ENCODE assay signal across 16 cellular contexts in genomic region chr13:58994077-58994476, GRCh38.
DNase-seq lines count a peak whose midpoint lies in the region; ATAC-seq and TF ChIP-seq lines count a peak whose summit lies in the region.
"Had no signal": no experiment of that assay in that cellular context is flagged by ENCODE, and none has a peak within 500 bp of the region (broad histone marks: within the 10 kb centered on the region; RNA-seq: fewer than 3 reads in every experiment).

No MANE protein-coding gene starts in this region.

- H2AFZ ChIP-seq in SK-N-SH (ENCODE audit: low read depth) (no peak overlapping the region), smooth muscle cell (ENCODE audit: low read depth) (peak overlapping the region; percentile 22)

- H3K4me3 ChIP-seq in SK-N-SH (ENCODE audit: low read depth in 2 of 2, low read length in 1 of 2) (no peak overlapping the region), smooth muscle cell (no peak overlapping the region), testis (no peak overlapping the region)
- H3K4me3 ChIP-seq: A549, HAP-1 had no signal

- H3K79me2 ChIP-seq in SK-N-SH (ENCODE audit: insufficient read depth) = no peaks in the 10 kb centered on the region
- H3K79me2 ChIP-seq in smooth muscle cell (ENCODE audit: low read depth) = no peaks in the 10 kb centered on the region

- intact Hi-C loops in testis (cut with DNase I; ENCODE audit: low total_unique reads) = no loop called here

- H3K27ac ChIP-seq in SK-N-SH (ENCODE audit: low read depth in 2 of 2, low read length in 1 of 2) = no peak overlapping the region
- H3K27ac ChIP-seq in smooth muscle cell (ENCODE audit: low read depth) = peak overlapping the region; percentile 54
- H3K27ac ChIP-seq in testis = no peak overlapping the region
- H3K27ac ChIP-seq: 22Rv1, A549 had no signal

- no peaks in the 10 kb centered on the region for H3K9me2 ChIP-seq in SK-N-SH

- WGBS in SK-N-SH (ENCODE audit: low lambda C conversion rate) = 55% methylated on average over 4 of the region's 4 CpGs
- WGBS in smooth muscle cell (ENCODE audit: low lambda C conversion rate) = 75% methylated on average over 4 of the region's 4 CpGs
- 80 to 84% methylated on average over 4 of the region's 4 CpGs for WGBS in testis, 2 donors

- H4K20me1 ChIP-seq in SK-N-SH (ENCODE audit: insufficient read depth) = no peaks in the 10 kb centered on the region
- H4K20me1 ChIP-seq in smooth muscle cell (ENCODE audit: low read depth) = no peaks in the 10 kb centered on the region

- H3K9me3 ChIP-seq in SK-N-SH = no peaks in the 10 kb centered on the region
- no peaks in the 10 kb centered on the region for H3K9me3 ChIP-seq in smooth muscle cell (replicated peaks; ENCODE audit: low read depth)
- H3K9me3 ChIP-seq in testis = no peaks in the 10 kb centered on the region
- H3K9me3 ChIP-seq: A549, HAP-1 had no signal

- no peak for TF ChIP-seq RAD21 in SK-N-SH (IDR thresholded peaks at IDR 0.05; ENCODE audit: low read length)

- H3K27me3 ChIP-seq in SK-N-SH (ENCODE audit: insufficient read depth) (no peaks in the 10 kb centered on the region), smooth muscle cell (ENCODE audit: low read depth) (no peaks in the 10 kb centered on the region), testis (no peaks in the 10 kb centered on the region)

- H3K36me3 ChIP-seq in SK-N-SH (replicated peaks in 1 of 2; ENCODE audit: control insufficient read depth in 1 of 2, insufficient read depth in 2 of 2, low read length in 1 of 2) = no peaks in the 10 kb centered on the region
- no peaks in the 10 kb centered on the region for H3K36me3 ChIP-seq in smooth muscle cell (ENCODE audit: low read depth)
- no peaks in the 10 kb centered on the region for H3K36me3 ChIP-seq in testis (ENCODE audit: low read depth, missing control alignments)
- H3K36me3 ChIP-seq: HAP-1 had no signal

- no peak for TF ChIP-seq POLR2A in testis (IDR thresholded peaks at IDR 0.05)

- POLR2A ChIA-PET in SK-N-SH (lab: Yijun Ruan, JAX) = no interaction called here

- DNase-seq in SK-N-SH (peak; percentile 7), RPMI7951 (ENCODE audit: low read depth) (peak; percentile 20), epidermal melanocyte (ENCODE audit: insufficient read length, low spot score) (peak; percentile 37), smooth muscle cell (lab: John Stamatoyannopoulos, UW; ENCODE audit: unreplicated experiment) (no peak), testis (no peak), COLO668 (lab: John Stamatoyannopoulos, UW; ENCODE audit: unreplicated experiment) (no peak)
- DNase-seq in stimulated activated CD4-positive, alpha-beta T cell treated with anti-CD3 and anti-CD28 coated beads, Interleukin-1b, Interleukin-23, amount 100 ng/mL, for 48 hours = no peak
- DNase-seq: C1 segment of cervical spinal cord; CD4-positive, CD25-positive, alpha-beta regulatory T cell; CD8-positive, alpha-beta memory T cell; DMS79 treated with DMSO at 0.1 percent for 48 hours; GF-D8 had no signal

- no peak for ATAC-seq in SK-N-SH treated with all-trans-retinoic acid at 6 μM for 48 hours
- ATAC-seq: A549 had no signal

- TF ChIP-seq EP300 in SK-N-SH (IDR thresholded peaks at IDR 0.05; ENCODE audit: borderline replicate concordance in 1 of 2, low read depth in 1 of 2, low read length in 1 of 2) = no peak

- no peak overlapping the region for H3K9ac ChIP-seq in SK-N-SH
- H3K9ac ChIP-seq in smooth muscle cell (ENCODE audit: low read depth) = no peak overlapping the region

- CTCF ChIA-PET in SK-N-SH (lab: Yijun Ruan, JAX) = interaction anchor here (1.6 kb wide), 1 partner anchor 1361 kb away, joined by 5 read pairs; no protein-coding TSS in a partner anchor

- TF ChIP-seq CTCF in SK-N-SH (IDR thresholded peaks at IDR 0.05) (no peak), smooth muscle cell (IDR thresholded peaks at IDR 0.05; ENCODE audit: borderline replicate concordance, insufficient read depth, poor library complexity, severe bottlenecking) (no peak), testis (IDR thresholded peaks at IDR 0.05) (no peak)

- H3K4me1 ChIP-seq in SK-N-SH (ENCODE audit: control insufficient read depth in 1 of 2, insufficient read depth in 2 of 2, low read depth in 1 of 2, low read length in 1 of 2) (no peaks in the 10 kb centered on the region; a peak in 1 of 4 replicates), smooth muscle cell (ENCODE audit: low read depth) (peaks cover 23% of the 10 kb centered on the region), testis (no peaks in the 10 kb centered on the region)
- H3K4me1 ChIP-seq: A549 had no signal

- H3K4me2 ChIP-seq in SK-N-SH (no peak overlapping the region), smooth muscle cell (peak overlapping the region; percentile 13)
- H3K4me2 ChIP-seq: A549 had no signal

- H3F3A ChIP-seq in SK-N-SH (replicated peaks; ENCODE audit: insufficient read depth) = no peaks in the 10 kb centered on the region
- peaks cover 4% of the 10 kb centered on the region for H3F3A ChIP-seq in smooth muscle cell (ENCODE audit: low read depth)

TF ChIP-seq in SK-N-SH, 30 proteins besides CTCF, POLR2A, EP300 and RAD21:
- TF ChIP-seq ELF1 (IDR thresholded peaks at IDR 0.05) (no peak), MXI1 (IDR thresholded peaks at IDR 0.05; ENCODE audit: low read depth, low read length) (no peak), RCOR1 (IDR thresholded peaks at IDR 0.05; ENCODE audit: low read length) (no peak), POLR2AphosphoS5 (IDR thresholded peaks at IDR 0.05; ENCODE audit: low read depth, low read length) (no peak), TEAD4 (IDR thresholded peaks at IDR 0.05; ENCODE audit: borderline replicate concordance, insufficient read depth) (no peak), NRF1 (IDR thresholded peaks at IDR 0.05; ENCODE audit: low read depth, low read length) (no peak), GABPA (IDR thresholded peaks at IDR 0.05; ENCODE audit: low read depth) (no peak), TCF12 (IDR thresholded peaks at IDR 0.05) (no peak)
TF ChIP-seq in SK-N-SH: peak in this region for 0.

TF ChIP-seq in SK-N-SH treated with all-trans-retinoic acid at 6 μM for 48 hours, 23 proteins besides CTCF, POLR2A, EP300 and RAD21:
- TF ChIP-seq ZFP30 (CRISPR knock-in tag; IDR thresholded peaks at IDR 0.05) = no peak
- TF ChIP-seq TOX (CRISPR knock-in tag; IDR thresholded peaks at IDR 0.05; ENCODE audit: borderline replicate concordance) = no peak
- no peak for TF ChIP-seq PATZ1 (CRISPR knock-in tag; IDR thresholded peaks at IDR 0.05; ENCODE audit: borderline replicate concordance)
- no peak for TF ChIP-seq SNAI2 (CRISPR knock-in tag; IDR thresholded peaks at IDR 0.05)
- no peak for TF ChIP-seq ARNTL (CRISPR knock-in tag; IDR thresholded peaks at IDR 0.05; ENCODE audit: borderline replicate concordance, low read depth)
TF ChIP-seq in SK-N-SH treated with all-trans-retinoic acid at 6 μM for 48 hours: peak in this region for 0.

Comparison
In these comparisons a context has a peak if more than half of its experiments do, and no peak if none do; other contexts are left out.
1. DNase-seq: peak in SK-N-SH (single experiment), RPMI7951 (single experiment) and epidermal melanocyte (single experiment); none in smooth muscle cell (single experiment), stimulated activated CD4-positive, alpha-beta T cell treated with anti-CD3 and anti-CD28 coated beads, Interleukin-1b, Interleukin-23, amount 100 ng/mL, for 48 hours (single experiment), testis (single experiment) and COLO668 (single experiment).